15 cellular contexts compared by ENCODE assay signal in the genomic region with DNA sequence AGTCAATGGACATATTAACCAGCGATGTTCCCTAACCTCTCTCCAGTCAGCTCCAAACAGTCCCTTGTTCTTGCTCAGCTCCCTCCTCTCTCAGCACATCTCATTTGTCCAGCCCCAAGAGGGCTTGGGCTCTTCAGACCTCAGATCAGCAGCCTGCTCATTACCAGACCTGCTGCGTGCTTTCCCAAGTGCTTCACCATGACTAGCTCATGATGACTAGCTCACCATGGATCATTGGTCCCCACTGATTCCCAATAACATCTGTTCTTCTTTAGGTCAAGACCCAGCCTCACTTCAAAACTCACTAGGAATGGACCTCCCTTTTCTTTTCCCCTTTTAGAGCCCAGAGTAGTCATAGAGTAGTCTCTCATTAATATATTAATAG.
DNase-seq lines count a peak whose midpoint lies in the region; TF ChIP-seq lines count a peak whose summit lies in the region.
"Had no signal": no experiment of that assay in that cellular context is flagged by ENCODE, and none has a peak within 500 bp of the region (broad histone marks: within the 10 kb centered on the region; RNA-seq: fewer than 3 reads in every experiment).

No MANE protein-coding gene starts in this region.

- H3K4me3 ChIP-seq in esophagus (ENCODE audit: low read depth in 1 of 2, low read length in 2 of 2), result no peak overlapping the region
- H3K4me3 ChIP-seq in sigmoid colon, result no peak overlapping the region
- H3K4me3 ChIP-seq in vagina, result no peak overlapping the region
- H3K4me3 ChIP-seq: A549, HAP-1 had no signal

- DNase-seq in sigmoid colon (no peak), vagina (ENCODE audit: extremely low spot score in 2 of 2) (no peak), NOMO-1 treated with dmso at 0.1 percent for 144 hours (lab: John Stamatoyannopoulos, UW; ENCODE audit: unreplicated experiment) (no peak), foreskin melanocyte (no peak)
- no peak for DNase-seq in activated T-helper 2 cell treated with anti-CD3 and anti-CD28 coated beads, Interferon-gamma antibody, Interleukin-2, Interleukin-4, amounts not matched to agents 10 μg/mL and 5 μg/mL and 100 μg/mL, durations not matched to agents 14 hours and 24 hours and 36 hours (ENCODE audit: low spot score)
- DNase-seq: CD8-positive, alpha-beta T cell; COR-L47; DMS79 treated with DMSO at 0.1 percent for 48 hours; EL; GOT3 had no signal

- TF ChIP-seq CTCF in VCaP (conservative IDR thresholded peaks at IDR 0.05) (no peak), sigmoid colon (IDR thresholded peaks at IDR 0.05) (no peak), vagina (IDR thresholded peaks at IDR 0.05) (no peak)

- no peak for TF ChIP-seq EP300 in sigmoid colon (IDR thresholded peaks at IDR 0.05)

- H3K27me3 Mint-ChIP-seq in activated T-helper 2 cell treated with anti-CD3 and anti-CD28 coated beads, Interferon-gamma antibody, Interleukin-2, Interleukin-4, amounts not matched to agents 10 μg/mL and 5 μg/mL and 100 μg/mL, durations not matched to agents 14 hours and 24 hours and 36 hours (ENCODE audit: low read depth), result no peaks in the 10 kb centered on the region

- H3K36me3 Mint-ChIP-seq in activated T-helper 2 cell treated with anti-CD3 and anti-CD28 coated beads, Interferon-gamma antibody, Interleukin-2, Interleukin-4, amounts not matched to agents 10 μg/mL and 5 μg/mL and 100 μg/mL, durations not matched to agents 14 hours and 24 hours and 36 hours (ENCODE audit: low read depth), result no peaks in the 10 kb centered on the region
- H3K36me3 Mint-ChIP-seq: CD14-positive monocyte; CD8-positive, alpha-beta T cell had no signal

- no peak overlapping the region for H3K4me3 Mint-ChIP-seq in activated T-helper 2 cell treated with anti-CD3 and anti-CD28 coated beads, Interferon-gamma antibody, Interleukin-2, Interleukin-4, amounts not matched to agents 10 μg/mL and 5 μg/mL and 100 μg/mL, durations not matched to agents 14 hours and 24 hours and 36 hours (ENCODE audit: low read depth)
- H3K4me3 Mint-ChIP-seq: CD14-positive monocyte; CD8-positive, alpha-beta T cell had no signal

- no peak for TF ChIP-seq POLR2A in sigmoid colon (IDR thresholded peaks at IDR 0.05)
- no peak for TF ChIP-seq POLR2A in vagina (IDR thresholded peaks at IDR 0.05)

- no peaks in the 10 kb centered on the region for H3K4me1 Mint-ChIP-seq in activated T-helper 2 cell treated with anti-CD3 and anti-CD28 coated beads, Interferon-gamma antibody, Interleukin-2, Interleukin-4, amounts not matched to agents 10 μg/mL and 5 μg/mL and 100 μg/mL, durations not matched to agents 14 hours and 24 hours and 36 hours (ENCODE audit: low read depth)
- H3K4me1 Mint-ChIP-seq: CD14-positive monocyte had no signal

- H3K4me1 ChIP-seq in esophagus (ENCODE audit: control insufficient read depth in 2 of 2, insufficient read depth in 2 of 2, low read length in 1 of 2), result no peaks in the 10 kb centered on the region
- H3K4me1 ChIP-seq in sigmoid colon, result peaks cover 0 to 45% (median 22%) of the 10 kb centered on the region in 4 donors
- H3K4me1 ChIP-seq in vagina, result peaks cover 50% of the 10 kb centered on the region
- H3K4me1 ChIP-seq: A549 had no signal

- H3K9me3 ChIP-seq in esophagus (ENCODE audit: control insufficient read depth in 2 of 2, insufficient read depth in 1 of 2, low read depth in 1 of 2, low read length in 1 of 2) (peaks cover 0 to 1% of the 10 kb centered on the region in 2 donors), sigmoid colon (no peaks in the 10 kb centered on the region), vagina (no peaks in the 10 kb centered on the region)
- H3K9me3 ChIP-seq: A549, HAP-1 had no signal

- H3K36me3 ChIP-seq in esophagus (ENCODE audit: control insufficient read depth in 2 of 2, insufficient read depth in 2 of 2, low read length in 1 of 2) (no peaks in the 10 kb centered on the region), sigmoid colon (no peaks in the 10 kb centered on the region), vagina (no peaks in the 10 kb centered on the region)
- H3K36me3 ChIP-seq: HAP-1 had no signal

- no peak overlapping the region for H3K27ac Mint-ChIP-seq in activated T-helper 2 cell treated with anti-CD3 and anti-CD28 coated beads, Interferon-gamma antibody, Interleukin-2, Interleukin-4, amounts not matched to agents 10 μg/mL and 5 μg/mL and 100 μg/mL, durations not matched to agents 14 hours and 24 hours and 36 hours
- H3K27ac Mint-ChIP-seq: CD8-positive, alpha-beta T cell had no signal

- WGBS in esophagus, 2 donors, result 49 to 81% methylated on average over 2 of the region's 2 CpGs
- WGBS in sigmoid colon, 2 donors, result 47 to 94% methylated on average over 2 of the region's 2 CpGs

- peak overlapping the region; percentile 64; the same call in 1 of the 2 replicates for H3K27ac ChIP-seq in VCaP
- H3K27ac ChIP-seq in esophagus (ENCODE audit: low read depth in 2 of 2, low read length in 1 of 2), result peak overlapping the region; percentile 2 to 79
- peak overlapping the region in 3 of 4 donors; percentile 65 to 73 (median 68) for H3K27ac ChIP-seq in sigmoid colon
- peak overlapping the region; percentile 28 for H3K27ac ChIP-seq in vagina
- H3K27ac ChIP-seq: A549 had no signal

- H3K27me3 ChIP-seq in esophagus (ENCODE audit: control insufficient read depth in 1 of 2, insufficient read depth in 2 of 2, low read length in 2 of 2) (no peaks in the 10 kb centered on the region), sigmoid colon (no peaks in the 10 kb centered on the region), vagina (no peaks in the 10 kb centered on the region)

- H3K9me3 Mint-ChIP-seq in activated T-helper 2 cell treated with anti-CD3 and anti-CD28 coated beads, Interferon-gamma antibody, Interleukin-2, Interleukin-4, amounts not matched to agents 10 μg/mL and 5 μg/mL and 100 μg/mL, durations not matched to agents 14 hours and 24 hours and 36 hours, result no peaks in the 10 kb centered on the region
- H3K9me3 Mint-ChIP-seq: CD8-positive, alpha-beta T cell had no signal

- intact Hi-C loops in sigmoid colon (cut with DNase I) (loop anchor here (5.0 kb wide), 1 partner anchor 50 kb away; no protein-coding TSS in a partner anchor), vagina (cut with DNase I) (loop anchor here (5.0 kb wide), 1 partner anchor 345 kb away; no protein-coding TSS in a partner anchor)
- intact Hi-C loops in activated T-helper 2 cell treated with anti-CD3 and anti-CD28 coated beads, Interferon-gamma antibody, Interleukin-2, Interleukin-4, amounts not matched to agents 10 μg/mL and 5 μg/mL and 100 μg/mL, durations not matched to agents 14 hours and 24 hours and 36 hours (cut with micrococcal nuclease), result no loop called here
